26 cellular contexts compared by ENCODE assay signal in the genomic region with DNA sequence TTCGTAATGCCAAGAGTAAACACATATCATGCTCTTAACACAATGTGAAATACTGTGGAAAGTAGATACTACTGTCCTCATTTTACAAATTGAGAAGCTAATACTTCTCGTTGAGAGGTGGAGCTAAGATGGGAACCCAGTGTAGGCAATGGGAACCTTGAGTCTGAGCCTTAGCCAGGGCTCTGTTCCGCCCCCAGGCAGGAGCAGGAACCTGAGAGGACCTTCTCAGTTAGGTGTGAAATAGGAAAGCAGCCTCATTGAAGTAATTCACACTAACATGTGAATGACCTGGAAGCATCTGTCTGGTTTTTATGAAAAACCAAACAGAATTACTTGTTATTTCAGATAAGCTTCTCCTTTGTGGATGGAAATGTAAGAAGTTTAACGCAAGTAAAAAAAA.
"Had no signal": no experiment of that assay in that cellular context is flagged by ENCODE, and none has a peak within 500 bp of the region (broad histone marks: within the 10 kb centered on the region; RNA-seq: fewer than 3 reads in every experiment).

No MANE protein-coding gene starts in this region.

- ATAC-seq: natural killer cell treated with Interleukin-12 subunit alpha and Interleukin-12 subunit beta and Interleukin-15 and Interleukin-18, amount 100 ng/mL, for 72 hours; pancreas; right cardiac atrium; right lobe of liver; stimulated activated effector memory CD8-positive, alpha-beta T cell treated with anti-CD3 and anti-CD28 coated beads, Interleukin-12 subunit alpha, Interleukin-12 subunit beta, amount 100 ng/mL, for 72 hours; stimulated activated naive B cell treated with anti-CD40 and anti-IgM and Interleukin-4, amounts not matched to agents 10 μg/mL and 1 μg/mL and 100 μg/mL, for 72 hours had no signal

- H3K4me1 Mint-ChIP-seq: neural crest cell; stimulated activated effector memory CD8-positive, alpha-beta T cell treated with anti-CD3 and anti-CD28 coated beads, Interleukin-12 subunit alpha, Interleukin-12 subunit beta, amount 100 ng/mL, for 72 hours; stimulated activated naive B cell treated with anti-CD40 and anti-IgM and Interleukin-4, amounts not matched to agents 10 μg/mL and 1 μg/mL and 100 μg/mL, for 72 hours had no signal

- DNase-seq: nephron progenitor cell; nucleus accumbens; pancreas; right cardiac atrium; right lobe of liver; sigmoid colon; small intestine; stimulated activated CD4-positive, alpha-beta T cell treated with anti-CD3 and anti-CD28 coated beads, Interleukin-15, amount 100 ng/mL, for 24 hours; stimulated activated CD4-positive, alpha-beta T cell treated with anti-CD3 and anti-CD28 coated beads, Interleukin-2, amount 100 ng/mL, for 24 hours; stimulated activated CD4-positive, alpha-beta T cell treated with anti-CD3 and anti-CD28 coated beads, Interleukin-2, amount 100 ng/mL, for 48 hours; stimulated activated CD4-positive, alpha-beta T cell treated with anti-CD3 and anti-CD28 coated beads, Interleukin-4, amount 100 ng/mL, for 24 hours; stimulated activated naive B cell treated with anti-CD40 and anti-IgM and Interleukin-4, amounts not matched to agents 10 μg/mL and 1 μg/mL and 100 μg/mL, for 72 hours; stimulated activated naive CD4-positive, alpha-beta T cell treated with Interleukin-2 at 50 U/mL for 16 hours; stomach; thyroid gland; trophoblast cell; upper lobe of left lung had no signal

- H3K4me3 Mint-ChIP-seq: natural killer cell treated with Interleukin-12 subunit alpha and Interleukin-12 subunit beta and Interleukin-15 and Interleukin-18, amount 100 ng/mL, for 72 hours; nephron progenitor cell; neural crest cell; stimulated activated effector memory CD8-positive, alpha-beta T cell treated with anti-CD3 and anti-CD28 coated beads, Interleukin-12 subunit alpha, Interleukin-12 subunit beta, amount 100 ng/mL, for 72 hours; stimulated activated naive B cell treated with anti-CD40 and anti-IgM and Interleukin-4, amounts not matched to agents 10 μg/mL and 1 μg/mL and 100 μg/mL, for 72 hours; stimulated activated naive CD8-positive, alpha-beta T cell treated with anti-CD3 and anti-CD28 coated beads, Interleukin-15, Interleukin-2, amounts not matched to agents 100 ng/mL and 50 ng/mL, for 24 hours had no signal

- H3K36me3 ChIP-seq: neutrophil, pancreas, prostate gland, right lobe of liver, sigmoid colon, stomach, thoracic aorta, thyroid gland, tibial nerve, upper lobe of left lung, vagina had no signal

- H3K9me3 ChIP-seq: neutrophil, pancreas, prostate gland, right lobe of liver, sigmoid colon, stomach, thoracic aorta, thyroid gland, tibial nerve, upper lobe of left lung, vagina had no signal

- H3K9me3 Mint-ChIP-seq: natural killer cell treated with Interleukin-12 subunit alpha and Interleukin-12 subunit beta and Interleukin-15 and Interleukin-18, amount 100 ng/mL, for 72 hours; neural crest cell had no signal

- H3K27ac ChIP-seq: neutrophil, pancreas, prostate gland, right lobe of liver, sigmoid colon, stomach, thoracic aorta, thyroid gland, tibial nerve, upper lobe of left lung, vagina had no signal

- H3K27me3 ChIP-seq: neutrophil, pancreas, right lobe of liver, sigmoid colon, stomach, thyroid gland, tibial nerve, upper lobe of left lung, vagina had no signal

- H3K4me3 ChIP-seq: pancreas, prostate gland, right lobe of liver, sigmoid colon, stomach, thoracic aorta, thyroid gland, tibial nerve, upper lobe of left lung, vagina had no signal

- H3K4me1 ChIP-seq: pancreas, prostate gland, right lobe of liver, sigmoid colon, stomach, thyroid gland, tibial nerve, upper lobe of left lung, vagina had no signal

- H3K27me3 Mint-ChIP-seq: natural killer cell treated with Interleukin-12 subunit alpha and Interleukin-12 subunit beta and Interleukin-15 and Interleukin-18, amount 100 ng/mL, for 72 hours; stimulated activated naive B cell treated with anti-CD40 and anti-IgM and Interleukin-4, amounts not matched to agents 10 μg/mL and 1 μg/mL and 100 μg/mL, for 72 hours; stimulated activated naive CD8-positive, alpha-beta T cell treated with anti-CD3 and anti-CD28 coated beads, Interleukin-15, Interleukin-2, amounts not matched to agents 100 ng/mL and 50 ng/mL, for 24 hours had no signal

- H3K36me3 Mint-ChIP-seq: stimulated activated effector memory CD8-positive, alpha-beta T cell treated with anti-CD3 and anti-CD28 coated beads, Interleukin-12 subunit alpha, Interleukin-12 subunit beta, amount 100 ng/mL, for 72 hours; stimulated activated naive B cell treated with anti-CD40 and anti-IgM and Interleukin-4, amounts not matched to agents 10 μg/mL and 1 μg/mL and 100 μg/mL, for 72 hours had no signal
